ENCODE assay signal across 10 cellular contexts in genomic region chr9:133142657-133143592, GRCh38. TPM values are rescaled to one million over a fixed set of nuclear protein-coding genes. Genes with fewer than 3 reads are reported as not detected.
DNase-seq lines count a peak whose midpoint lies in the region; ATAC-seq and TF ChIP-seq lines count a peak whose summit lies in the region.
"Had no signal": no experiment of that assay in that cellular context is flagged by ENCODE, and none has a peak within 500 bp of the region (broad histone marks: within the 10 kb centered on the region; RNA-seq: fewer than 3 reads in every experiment).

No MANE protein-coding gene starts in this region.

- no peak overlapping the region for H3K9ac ChIP-seq in subcutaneous abdominal adipose tissue (ENCODE audit: low read length in 5 of 5)

- intact Hi-C loops in activated B cell treated with CpG ODN at 0.5 μM for 24 hours (cut with micrococcal nuclease): no loop called here
- intact Hi-C loops in upper lobe of right lung (cut with DNase I): no loop called here

- POLR2A ChIA-PET in activated B cell treated with CpG ODN at 0.5 μM for 24 hours (lab: Charles Lee): interaction anchor here (0.9 to 7.9 kb wide), 8 partner anchors 10 to 113 kb away, joined by 4 to 89 read pairs (median 6); partner anchors contain the start of gene GTF3C5

- H3K4me3 ChIP-seq in subcutaneous abdominal adipose tissue (ENCODE audit: low read depth in 1 of 5, low read length in 5 of 5) (no peak overlapping the region), upper lobe of right lung (no peak overlapping the region)

- no peak for TF ChIP-seq CTCF in activated B cell treated with CpG ODN at 0.5 μM for 24 hours (IDR thresholded peaks at IDR 0.05)
- TF ChIP-seq CTCF in glutamatergic neuron (IDR thresholded peaks at IDR 0.05; ENCODE audit: partially characterized antibody, unreplicated experiment): no peak
- no peak for TF ChIP-seq CTCF in upper lobe of right lung (IDR thresholded peaks at IDR 0.05)

- H3K27ac ChIP-seq in subcutaneous abdominal adipose tissue (ENCODE audit: low read depth, low read length) (peak overlapping the region; percentile 50), upper lobe of right lung (no peak overlapping the region)

- H3K27me3 Mint-ChIP-seq in activated B cell treated with CpG ODN at 0.5 μM for 24 hours (no peaks in the 10 kb centered on the region), glutamatergic neuron (ENCODE audit: unreplicated experiment) (peaks cover 14% of the 10 kb centered on the region)

- DNase-seq in activated naive CD4-positive, alpha-beta T cell treated with Interleukin-2 at 50 U/mL for 16 hours: peak; percentile 62
- DNase-seq in activated naive CD4-positive, alpha-beta T cell treated with anti-CD3 and anti-CD28 coated beads, Interleukin-2, amount 50 U/mL, for 72 hours (ENCODE audit: low spot score in 2 of 2): no peak
- DNase-seq in activated B cell treated with CpG ODN at 0.5 μM for 24 hours: no peak
- DNase-seq in glutamatergic neuron: peak; percentile 43
- DNase-seq in upper lobe of right lung: no peak
- DNase-seq in NCI-H748 treated with DMSO at 0.1 percent for 48 hours (lab: John Stamatoyannopoulos, UW): no peak
- DNase-seq in NCI-H1105 (lab: John Stamatoyannopoulos, UW): no peak
- DNase-seq: midbrain had no signal

- H3K4me1 Mint-ChIP-seq in activated B cell treated with CpG ODN at 0.5 μM for 24 hours (peaks cover 57% of the 10 kb centered on the region), glutamatergic neuron (ENCODE audit: low read depth, unreplicated experiment) (peaks cover 21% of the 10 kb centered on the region)

- H3K36me3 ChIP-seq in subcutaneous abdominal adipose tissue (ENCODE audit: control insufficient read depth in 5 of 5, insufficient read depth in 5 of 5, low read length in 5 of 5): no peaks in the 10 kb centered on the region
- no peaks in the 10 kb centered on the region for H3K36me3 ChIP-seq in upper lobe of right lung

- H3K27ac Mint-ChIP-seq in activated naive CD4-positive, alpha-beta T cell treated with anti-CD3 and anti-CD28 coated beads, Interleukin-2, amount 50 U/mL, for 72 hours: peak overlapping the region in 1 of 2 donors; percentile 85
- H3K27ac Mint-ChIP-seq in activated B cell treated with CpG ODN at 0.5 μM for 24 hours: peak overlapping the region; percentile 69
- H3K27ac Mint-ChIP-seq in glutamatergic neuron (ENCODE audit: unreplicated experiment): peak overlapping the region; percentile 48

- no peak for ATAC-seq in activated naive CD4-positive, alpha-beta T cell treated with anti-CD3 and anti-CD28 coated beads, Interleukin-2, amount 50 U/mL, for 72 hours
- no peak for ATAC-seq in activated B cell treated with CpG ODN at 0.5 μM for 24 hours (ENCODE audit: low read depth)
- ATAC-seq in upper lobe of right lung: no peak

- peaks cover 0 to 16% of the 10 kb centered on the region in 2 donors for H3K36me3 Mint-ChIP-seq in activated naive CD4-positive, alpha-beta T cell treated with anti-CD3 and anti-CD28 coated beads, Interleukin-2, amount 50 U/mL, for 72 hours
- H3K36me3 Mint-ChIP-seq in activated B cell treated with CpG ODN at 0.5 μM for 24 hours (ENCODE audit: low read depth) (no peaks in the 10 kb centered on the region), glutamatergic neuron (ENCODE audit: unreplicated experiment) (no peaks in the 10 kb centered on the region)

- H3K9me3 Mint-ChIP-seq in activated naive CD4-positive, alpha-beta T cell treated with anti-CD3 and anti-CD28 coated beads, Interleukin-2, amount 50 U/mL, for 72 hours: no peaks in the 10 kb centered on the region
- H3K9me3 Mint-ChIP-seq in activated B cell treated with CpG ODN at 0.5 μM for 24 hours (no peaks in the 10 kb centered on the region), glutamatergic neuron (ENCODE audit: unreplicated experiment) (peaks cover 21% of the 10 kb centered on the region)

- CTCF ChIA-PET in activated B cell treated with CpG ODN at 0.5 μM for 24 hours (lab: Charles Lee): interaction anchor here (1.6 to 8.5 kb wide), 4 partner anchors 10 to 38 kb away, joined by 5 to 369 read pairs (median 36); partner anchors contain the start of gene RALGDS

- peaks cover 14 to 55% (median 48%) of the 10 kb centered on the region in 5 donors for H3K4me1 ChIP-seq in subcutaneous abdominal adipose tissue (ENCODE audit: control insufficient read depth in 5 of 5, insufficient read depth in 5 of 5, low read length in 5 of 5)
- H3K4me1 ChIP-seq in upper lobe of right lung: peaks cover 46% of the 10 kb centered on the region

- H3K4me3 Mint-ChIP-seq in activated B cell treated with CpG ODN at 0.5 μM for 24 hours: no peak overlapping the region
- H3K4me3 Mint-ChIP-seq in glutamatergic neuron (ENCODE audit: unreplicated experiment): peak overlapping the region; percentile 41

- H3K9me3 ChIP-seq in subcutaneous abdominal adipose tissue (ENCODE audit: control insufficient read depth in 5 of 5, low read length in 5 of 5) (no peaks in the 10 kb centered on the region), upper lobe of right lung (no peaks in the 10 kb centered on the region)
- H3K9me3 ChIP-seq: HAP-1 had no signal

- H3K27me3 ChIP-seq in subcutaneous abdominal adipose tissue (ENCODE audit: control insufficient read depth in 5 of 5, insufficient read depth in 4 of 5, low read length in 5 of 5) (no peaks in the 10 kb centered on the region), upper lobe of right lung (no peaks in the 10 kb centered on the region)

RNA-seq across cellular contexts. Expression of gene GBGT1, which starts 20.8 kb away (rescaled TPM):
- total RNA-seq in activated naive CD4-positive, alpha-beta T cell treated with anti-CD3 and anti-CD28 coated beads, Interleukin-2, amount 50 U/mL, for 72 hours: 1 to 10 TPM; 3.1 to 7.3 TPM
- total RNA-seq in activated B cell treated with CpG ODN at 0.5 μM for 24 hours: 42.2 and 49.5 TPM in 2 replicates
- total RNA-seq in glutamatergic neuron (ENCODE audit: unreplicated experiment): 1.3 TPM
- total RNA-seq in upper lobe of right lung: 27.4 TPM

RNA-seq across cellular contexts. Expression of gene RALGDS, which starts 21.9 kb away (rescaled TPM):
- total RNA-seq in activated naive CD4-positive, alpha-beta T cell treated with anti-CD3 and anti-CD28 coated beads, Interleukin-2, amount 50 U/mL, for 72 hours: 10 to 100 TPM; 45.3 to 77.0 TPM
- total RNA-seq in activated B cell treated with CpG ODN at 0.5 μM for 24 hours: 21.2 and 29.2 TPM in 2 replicates
- total RNA-seq in glutamatergic neuron (ENCODE audit: unreplicated experiment): 449 TPM
- 66.3 TPM for total RNA-seq in upper lobe of right lung

Comparison
In these comparisons a context has a peak if more than half of its experiments do, and no peak if none do; other contexts are left out.
1. DNase-seq: peak in activated naive CD4-positive, alpha-beta T cell treated with Interleukin-2 at 50 U/mL for 16 hours (single experiment) and glutamatergic neuron (single experiment); none in activated naive CD4-positive, alpha-beta T cell treated with anti-CD3 and anti-CD28 coated beads, Interleukin-2, amount 50 U/mL, for 72 hours (0 of 2), activated B cell treated with CpG ODN at 0.5 μM for 24 hours (single experiment), upper lobe of right lung (single experiment), NCI-H748 treated with DMSO at 0.1 percent for 48 hours (single experiment) and NCI-H1105 (single experiment).